In genomic region chr1:198842686-198843085, GRCh38 we compare ENCODE assay signal across 36 cellular contexts.
"Had no signal": no experiment of that assay in that cellular context is flagged by ENCODE, and none has a peak within 500 bp of the region (broad histone marks: within the 10 kb centered on the region; RNA-seq: fewer than 3 reads in every experiment).

No MANE protein-coding gene starts in this region.

- H3K27ac ChIP-seq: brain microvascular endothelial cell, RWPE1, WERI-Rb-1 had no signal

- H3K4me1 Mint-ChIP-seq: activated naive CD8-positive, alpha-beta T cell treated with anti-CD3 and anti-CD28 coated beads for 36 hours; activated T-helper 17 cell treated with anti-CD3 and anti-CD28 coated beads, Interleukin-2, amount 50 U/mL, for 72 hours; IgD-negative memory B cell had no signal

- DNase-seq: activated CD4-positive, alpha-beta T cell treated with anti-CD3 and anti-CD28 coated beads for 1 hour; activated CD4-positive, alpha-beta T cell treated with anti-CD3 and anti-CD28 coated beads for 48 hours; activated CD4-positive, alpha-beta T cell treated with anti-CD3 and anti-CD28 coated beads, Interleukin-2, amount 50 U/mL, for 4 hours; activated CD4-positive, CD25-positive, alpha-beta regulatory T cell; activated CD8-positive, alpha-beta T cell treated with anti-CD3 and anti-CD28 coated beads for 36 hours; activated effector memory CD4-positive, alpha-beta T cell treated with anti-CD3 and anti-CD28 coated beads, Interleukin-2, amount 50 U/mL, for 16 hours; activated naive CD4-positive, alpha-beta T cell; activated naive CD4-positive, alpha-beta T cell treated with anti-CD3 and anti-CD28 coated beads, Interleukin-2, amount 50 U/mL, for 16 hours; activated naive CD8-positive, alpha-beta T cell treated with anti-CD3 and anti-CD28 coated beads for 36 hours; activated T-cell treated with anti-CD3 and anti-CD28 coated beads, Interleukin-2, amount 50 U/mL, for 1 hour; activated T-cell treated with anti-CD3 and anti-CD28 coated beads, Interleukin-2, amount 50 U/mL, for 72 hours; amniotic stem cell; aorta; brain microvascular endothelial cell; central memory CD4-positive, alpha-beta T cell; Karpas-422; KBM-7; NCI-H1048; NCI-H1436 treated with DMSO at 0.1 percent for 48 hours; NCI-H1694 treated with DMSO at 0.1 percent for 48 hours; NCI-H2029; NCI-H2171 treated with DMSO at 0.1 percent for 48 hours; NCI-H2227 treated with DMSO at 0.1 percent for 48 hours; NCI-H446; NCI-H510A treated with DMSO at 0.1 percent for 48 hours; NCI-H526 treated with DMSO at 0.1 percent for 48 hours; NCI-H774; PC-3; SIG-M5; SW 1271; T1000; WERI-Rb-1 had no signal

- H3K27ac Mint-ChIP-seq: activated CD8-positive, alpha-beta T cell treated with anti-CD3 and anti-CD28 coated beads for 36 hours; activated naive CD8-positive, alpha-beta T cell treated with anti-CD3 and anti-CD28 coated beads for 36 hours; activated T-cell treated with anti-CD3 and anti-CD28 coated beads, Interleukin-2, amount 50 U/mL, for 72 hours; activated T-helper 17 cell treated with anti-CD3 and anti-CD28 coated beads, Interleukin-2, amount 50 U/mL, for 72 hours; IgD-negative memory B cell had no signal

- H3K27me3 Mint-ChIP-seq: activated CD8-positive, alpha-beta T cell treated with anti-CD3 and anti-CD28 coated beads for 36 hours; activated naive CD8-positive, alpha-beta T cell treated with anti-CD3 and anti-CD28 coated beads for 36 hours; activated T-helper 17 cell treated with anti-CD3 and anti-CD28 coated beads, Interleukin-2, amount 50 U/mL, for 72 hours; IgD-negative memory B cell had no signal

- H3K36me3 ChIP-seq: WERI-Rb-1 had no signal

- ATAC-seq: activated CD8-positive, alpha-beta T cell treated with anti-CD3 and anti-CD28 coated beads for 36 hours; activated T-cell treated with anti-CD3 and anti-CD28 coated beads, Interleukin-2, amount 50 U/mL, for 72 hours; activated T-helper 17 cell treated with anti-CD3 and anti-CD28 coated beads, Interleukin-2, amount 50 U/mL, for 72 hours; PC-3; Right ventricle myocardium inferior had no signal

- H3K9me3 Mint-ChIP-seq: activated CD8-positive, alpha-beta T cell treated with anti-CD3 and anti-CD28 coated beads for 36 hours; IgD-negative memory B cell had no signal

- H3K4me3 Mint-ChIP-seq: activated CD8-positive, alpha-beta T cell treated with anti-CD3 and anti-CD28 coated beads for 36 hours; activated naive CD8-positive, alpha-beta T cell treated with anti-CD3 and anti-CD28 coated beads for 36 hours; activated T-cell treated with anti-CD3 and anti-CD28 coated beads, Interleukin-2, amount 50 U/mL, for 72 hours; activated T-helper 17 cell treated with anti-CD3 and anti-CD28 coated beads, Interleukin-2, amount 50 U/mL, for 72 hours; IgD-negative memory B cell had no signal

- H3K27me3 ChIP-seq: brain microvascular endothelial cell had no signal
